1 cellular context compared by ENCODE assay signal in genomic region chr4:140870427-140870826, GRCh38.
TF ChIP-seq lines count a peak whose summit lies in the region.

No MANE protein-coding gene starts in this region.

TF ChIP-seq in SK-N-SH treated with all-trans-retinoic acid at 6 μM for 48 hours, 23 proteins besides CTCF, POLR2A, EP300 and RAD21 (continued from another document):
- no peak for TF ChIP-seq TSHZ2 (CRISPR knock-in tag; IDR thresholded peaks at IDR 0.05)
- no peak for TF ChIP-seq ZNF565 (CRISPR knock-in tag; conservative IDR thresholded peaks at IDR 0.05; ENCODE audit: low read depth)
- TF ChIP-seq PPARA (CRISPR knock-in tag; IDR thresholded peaks at IDR 0.05; ENCODE audit: borderline replicate concordance): no peak
- TF ChIP-seq ZC3H10 (CRISPR knock-in tag; IDR thresholded peaks at IDR 0.05): no peak
- no peak for TF ChIP-seq ZNF70 (CRISPR knock-in tag; IDR thresholded peaks at IDR 0.05)
- no peak for TF ChIP-seq CSRNP3 (CRISPR knock-in tag; IDR thresholded peaks at IDR 0.05)
- TF ChIP-seq ARNTL (CRISPR knock-in tag; IDR thresholded peaks at IDR 0.05; ENCODE audit: borderline replicate concordance, low read depth): no peak
- TF ChIP-seq TOX (CRISPR knock-in tag; IDR thresholded peaks at IDR 0.05; ENCODE audit: borderline replicate concordance): no peak
- TF ChIP-seq ESRRG (CRISPR knock-in tag; IDR thresholded peaks at IDR 0.05): no peak
- TF ChIP-seq BACH2 (CRISPR knock-in tag; IDR thresholded peaks at IDR 0.05; ENCODE audit: borderline replicate concordance): no peak
- TF ChIP-seq ISL1 (CRISPR knock-in tag; IDR thresholded peaks at IDR 0.05): no peak
